ENCODE assay signal across 12 cellular contexts in the genomic region with DNA sequence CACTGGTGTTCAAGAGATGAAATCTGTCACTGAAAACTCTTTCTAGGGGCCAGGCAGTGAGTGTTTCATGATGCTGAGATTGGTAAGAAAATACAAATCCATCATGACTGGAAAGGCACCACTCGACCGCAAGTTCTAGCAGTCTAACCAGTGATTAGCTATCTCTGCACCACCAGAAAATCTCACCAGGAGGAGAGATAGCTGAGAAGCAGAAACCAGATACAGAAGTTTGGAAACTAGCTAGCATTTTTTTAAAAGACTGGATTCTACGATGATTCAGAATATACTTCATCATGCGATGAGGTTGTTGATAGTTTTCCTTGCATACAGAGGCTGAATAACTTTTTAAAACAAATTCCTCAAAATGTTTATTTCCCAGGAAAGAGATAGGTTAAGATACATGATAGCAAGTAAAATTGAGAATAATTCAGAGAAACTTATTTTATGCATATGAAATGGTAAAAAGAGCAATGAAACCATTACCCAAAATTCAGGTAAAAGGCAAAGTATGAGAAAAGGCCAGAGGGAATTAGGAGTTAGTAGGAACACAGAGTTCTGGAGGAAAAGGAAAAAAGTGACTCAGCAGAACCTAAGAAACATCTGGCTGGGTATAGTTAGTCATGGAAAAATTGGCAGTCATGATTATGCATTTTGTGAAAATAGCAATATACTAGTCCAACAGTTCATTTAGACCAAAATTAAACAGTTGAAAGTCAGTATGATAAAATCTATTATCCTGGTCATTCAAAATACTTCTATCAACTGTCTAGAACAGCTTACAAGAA. TPM values are rescaled to one million over a fixed set of nuclear protein-coding genes. Genes with fewer than 3 reads are reported as not detected.
DNase-seq lines count a peak whose midpoint lies in the region; ATAC-seq lines count a peak whose summit lies in the region.
"Had no signal": no experiment of that assay in that cellular context is flagged by ENCODE, and none has a peak within 500 bp of the region (broad histone marks: within the 10 kb centered on the region; RNA-seq: fewer than 3 reads in every experiment).

No MANE protein-coding gene starts in this region.

- no peaks in the 10 kb centered on the region for H3K36me3 Mint-ChIP-seq in stimulated activated naive B cell treated with anti-CD40 and anti-IgM and Interleukin-4, amounts not matched to agents 10 μg/mL and 1 μg/mL and 100 μg/mL, for 72 hours

- no peak for ATAC-seq in stimulated activated naive B cell treated with anti-CD40 and anti-IgM and Interleukin-4, amounts not matched to agents 10 μg/mL and 1 μg/mL and 100 μg/mL, for 72 hours (replicated peaks)
- ATAC-seq: left colon; stimulated activated naive CD8-positive, alpha-beta T cell treated with anti-CD3 and anti-CD28 coated beads, Interleukin-15, amount 100 ng/mL, for 72 hours had no signal

- H3K4me1 Mint-ChIP-seq in stimulated activated naive B cell treated with anti-CD40 and anti-IgM and Interleukin-4, amounts not matched to agents 10 μg/mL and 1 μg/mL and 100 μg/mL, for 72 hours, result peaks cover 11 to 24% of the 10 kb centered on the region in 2 donors

- H3K27ac Mint-ChIP-seq in stimulated activated naive B cell treated with anti-CD40 and anti-IgM and Interleukin-4, amounts not matched to agents 10 μg/mL and 1 μg/mL and 100 μg/mL, for 72 hours, result no peak overlapping the region
- H3K27ac Mint-ChIP-seq: stimulated activated naive CD8-positive, alpha-beta T cell treated with anti-CD3 and anti-CD28 coated beads, Interleukin-15, amount 100 ng/mL, for 72 hours had no signal

- H3K4me3 Mint-ChIP-seq in stimulated activated naive B cell treated with anti-CD40 and anti-IgM and Interleukin-4, amounts not matched to agents 10 μg/mL and 1 μg/mL and 100 μg/mL, for 72 hours, result no peak overlapping the region
- H3K4me3 Mint-ChIP-seq: stimulated activated naive CD8-positive, alpha-beta T cell treated with anti-CD3 and anti-CD28 coated beads, Interleukin-15, amount 100 ng/mL, for 72 hours had no signal

- DNase-seq in H4 (ENCODE audit: low spot score) (peak; percentile 51), amniotic stem cell (lab: John Stamatoyannopoulos, UW) (peak; percentile 49), fibroblast of peridontal ligament (ENCODE audit: extremely low read depth) (peak; percentile 90), skeletal muscle cell (ENCODE audit: low read depth) (peak; percentile 70), NCI-H1048 (lab: John Stamatoyannopoulos, UW) (no peak), NCI-H1436 treated with DMSO at 0.1 percent for 48 hours (lab: John Stamatoyannopoulos, UW) (no peak), DMS79 (lab: John Stamatoyannopoulos, UW) (no peak)
- no peak for DNase-seq in stimulated activated naive B cell treated with anti-CD40 and anti-IgM and Interleukin-4, amounts not matched to agents 10 μg/mL and 1 μg/mL and 100 μg/mL, for 72 hours
- DNase-seq: KG1; left colon; stimulated activated CD4-positive, alpha-beta T cell treated with anti-CD3 and anti-CD28 coated beads, Interleukin-12 subunit alpha, Interleukin-12 subunit beta, amount 100 ng/mL, for 4 hours; stimulated activated naive CD8-positive, alpha-beta T cell treated with anti-CD3 and anti-CD28 coated beads, Interleukin-15, amount 100 ng/mL, for 72 hours had no signal

- H3K27me3 Mint-ChIP-seq in stimulated activated naive B cell treated with anti-CD40 and anti-IgM and Interleukin-4, amounts not matched to agents 10 μg/mL and 1 μg/mL and 100 μg/mL, for 72 hours, result peaks cover 36 to 57% of the 10 kb centered on the region in 2 donors

- no peaks in the 10 kb centered on the region for H3K9me3 Mint-ChIP-seq in stimulated activated naive B cell treated with anti-CD40 and anti-IgM and Interleukin-4, amounts not matched to agents 10 μg/mL and 1 μg/mL and 100 μg/mL, for 72 hours
- H3K9me3 Mint-ChIP-seq: stimulated activated naive CD8-positive, alpha-beta T cell treated with anti-CD3 and anti-CD28 coated beads, Interleukin-15, amount 100 ng/mL, for 72 hours had no signal

- H3K4me3 ChIP-seq in skeletal muscle cell (ENCODE audit: low read depth, low read length), result no peak overlapping the region

RNA-seq across cellular contexts. Expression of gene F3, which starts 3.3 kb away (rescaled TPM):
- total RNA-seq in H4 (2014; rRNA removed; shearing (Covaris generic)), result 42.6 and 43.3 TPM in 2 replicates

Comparison
In these comparisons a context has a peak if more than half of its experiments do, and no peak if none do; other contexts are left out.
1. DNase-seq: peak in H4 (single experiment), amniotic stem cell (single experiment), fibroblast of peridontal ligament (single experiment) and skeletal muscle cell (single experiment); none in NCI-H1048 (single experiment), stimulated activated naive B cell treated with anti-CD40 and anti-IgM and Interleukin-4, amounts not matched to agents 10 μg/mL and 1 μg/mL and 100 μg/mL, for 72 hours (single experiment), NCI-H1436 treated with DMSO at 0.1 percent for 48 hours (single experiment) and DMS79 (single experiment).